In genomic region chr2:74571058-74571457, GRCh38 we compare ENCODE assay signal across 11 cellular contexts. TPM values are rescaled to one million over a fixed set of nuclear protein-coding genes. Genes with fewer than 3 reads are reported as not detected.
DNase-seq lines count a peak whose midpoint lies in the region; ATAC-seq and TF ChIP-seq lines count a peak whose summit lies in the region.
"Had no signal": no experiment of that assay in that cellular context is flagged by ENCODE, and none has a peak within 500 bp of the region (broad histone marks: within the 10 kb centered on the region; RNA-seq: fewer than 3 reads in every experiment).

No MANE protein-coding gene starts in this region.

- CTCF ChIA-PET in SK-N-SH (lab: Yijun Ruan, JAX) = interaction anchor here (1.0 to 1.1 kb wide), 2 partner anchors 18 to 27 kb away, joined by 3 read pairs; no protein-coding TSS in a partner anchor

- no peak for DNase-seq in HL-60 (ENCODE audit: low read depth in 1 of 2, low spot score in 1 of 2)
- DNase-seq in caudate nucleus (lab: John Stamatoyannopoulos, UW) = no peak
- DNase-seq in activated CD4-positive, CD25-positive, alpha-beta regulatory T cell (lab: John Stamatoyannopoulos, UW) = no peak
- DNase-seq in pons (ENCODE audit: low spot score) = no peak
- no peak for DNase-seq in SK-N-SH
- DNase-seq: Caco-2, GOT3, NCI-H1694 had no signal

- H3K9me2 ChIP-seq in DOHH2 (replicated peaks; ENCODE audit: control insufficient read depth, low read length) = no peaks in the 10 kb centered on the region
- no peaks in the 10 kb centered on the region for H3K9me2 ChIP-seq in SK-N-SH

- H4K20me1 ChIP-seq in DOHH2 (ENCODE audit: control insufficient read depth, insufficient read depth, low read depth, low read length) (no peaks in the 10 kb centered on the region), SK-N-SH (ENCODE audit: insufficient read depth) (no peaks in the 10 kb centered on the region)

- peaks cover 11% of the 10 kb centered on the region; the same call in 1 of the 2 replicates for H3F3A ChIP-seq in DOHH2 (ENCODE audit: control insufficient read depth, insufficient read depth)
- peaks cover 56% of the 10 kb centered on the region for H3F3A ChIP-seq in SK-N-SH (replicated peaks; ENCODE audit: insufficient read depth)

- H3K9ac ChIP-seq in SK-N-SH = no peak overlapping the region

- H3K9me3 ChIP-seq in DOHH2 (ENCODE audit: control insufficient read depth, insufficient read depth, low read length) (no peaks in the 10 kb centered on the region), SK-N-SH (no peaks in the 10 kb centered on the region)
- H3K9me3 ChIP-seq: Caco-2 had no signal

- H3K79me2 ChIP-seq in DOHH2 (ENCODE audit: control insufficient read depth, low read length) = no peaks in the 10 kb centered on the region
- H3K79me2 ChIP-seq in SK-N-SH (ENCODE audit: insufficient read depth) = no peaks in the 10 kb centered on the region

- no peak for TF ChIP-seq EP300 in SK-N-SH (IDR thresholded peaks at IDR 0.05; ENCODE audit: borderline replicate concordance in 1 of 2, low read depth in 1 of 2, low read length in 1 of 2)

- 94% methylated on average over 1 of the region's 1 CpG for WGBS in SK-N-SH (ENCODE audit: low lambda C conversion rate)

- ATAC-seq in GM18867 (IDR thresholded peaks at IDR 0.05; ENCODE audit: unreplicated experiment) = peak; percentile 74
- ATAC-seq in HG02642 (IDR thresholded peaks at IDR 0.05; ENCODE audit: poor library complexity, unreplicated experiment) = peak; percentile 71

- no peaks in the 10 kb centered on the region; the same call in 1 of the 2 replicates for H3K27me3 ChIP-seq in DOHH2 (ENCODE audit: control insufficient read depth, low read length)
- H3K27me3 ChIP-seq in HL-60 (ENCODE audit: insufficient read depth, poor library complexity, severe bottlenecking) = no peaks in the 10 kb centered on the region
- H3K27me3 ChIP-seq in SK-N-SH (ENCODE audit: insufficient read depth) = no peaks in the 10 kb centered on the region

- peak overlapping the region; percentile 13; the same call in 1 of the 2 replicates for H3K27ac ChIP-seq in DOHH2 (ENCODE audit: low read depth, low read length)
- peak overlapping the region; percentile 43 for H3K27ac ChIP-seq in HL-60 (replicated peaks)
- no peak overlapping the region for H3K27ac ChIP-seq in caudate nucleus (ENCODE audit: low read depth, low read length)
- no peak overlapping the region for H3K27ac ChIP-seq in SK-N-SH (ENCODE audit: low read depth in 2 of 2, low read length in 1 of 2)

- no peak overlapping the region for H2AFZ ChIP-seq in SK-N-SH (ENCODE audit: low read depth)

- no peak for TF ChIP-seq RAD21 in SK-N-SH (IDR thresholded peaks at IDR 0.05; ENCODE audit: low read length)

- H3K4me2 ChIP-seq in DOHH2 (ENCODE audit: low read length) (peak overlapping the region; percentile 49), SK-N-SH (no peak overlapping the region)

- POLR2A ChIA-PET in SK-N-SH (lab: Yijun Ruan, JAX) = no interaction called here

- H3K36me3 ChIP-seq in DOHH2 (ENCODE audit: control insufficient read depth, low read length) = no peaks in the 10 kb centered on the region
- H3K36me3 ChIP-seq in SK-N-SH (replicated peaks in 1 of 2; ENCODE audit: control insufficient read depth in 1 of 2, insufficient read depth in 2 of 2, low read length in 1 of 2) = no peaks in the 10 kb centered on the region

- H3K4me3 ChIP-seq in DOHH2 (ENCODE audit: low read length) = peak overlapping the region; percentile 17; the same call in 1 of the 2 replicates
- H3K4me3 ChIP-seq in HL-60 (replicated peaks; ENCODE audit: insufficient read depth, low read length) = no peak overlapping the region
- H3K4me3 ChIP-seq in SK-N-SH (ENCODE audit: low read depth in 2 of 2, low read length in 1 of 2) = no peak overlapping the region

- peaks cover 43% of the 10 kb centered on the region for H3K4me1 ChIP-seq in DOHH2 (ENCODE audit: control insufficient read depth, low read length)
- H3K4me1 ChIP-seq in SK-N-SH (ENCODE audit: control insufficient read depth in 1 of 2, insufficient read depth in 2 of 2, low read depth in 1 of 2, low read length in 1 of 2) = peaks cover 5 to 28% of the 10 kb centered on the region in 2 experiments; a peak in 3 of 4 replicates
- H3K4me1 ChIP-seq: Caco-2 had no signal

- TF ChIP-seq CTCF in DOHH2 (IDR thresholded peaks at IDR 0.05; ENCODE audit: low read depth, low read length, poor library complexity, severe bottlenecking) (no peak), HL-60 (IDR thresholded peaks at IDR 0.05; ENCODE audit: insufficient read depth, low read length) (no peak), SK-N-SH (IDR thresholded peaks at IDR 0.05) (no peak)

TF ChIP-seq in SK-N-SH, 30 proteins besides CTCF, POLR2A, EP300 and RAD21 (continues in another document):
- TF ChIP-seq RCOR1 (IDR thresholded peaks at IDR 0.05; ENCODE audit: low read length) = no peak
- TF ChIP-seq MXI1 (IDR thresholded peaks at IDR 0.05; ENCODE audit: low read depth, low read length) = no peak
- no peak for TF ChIP-seq FOSL2 (IDR thresholded peaks at IDR 0.05; ENCODE audit: borderline replicate concordance, low read depth)
- no peak for TF ChIP-seq FOXJ3 (CRISPR knock-in tag; IDR thresholded peaks at IDR 0.05)
- TF ChIP-seq, protein P1, sequence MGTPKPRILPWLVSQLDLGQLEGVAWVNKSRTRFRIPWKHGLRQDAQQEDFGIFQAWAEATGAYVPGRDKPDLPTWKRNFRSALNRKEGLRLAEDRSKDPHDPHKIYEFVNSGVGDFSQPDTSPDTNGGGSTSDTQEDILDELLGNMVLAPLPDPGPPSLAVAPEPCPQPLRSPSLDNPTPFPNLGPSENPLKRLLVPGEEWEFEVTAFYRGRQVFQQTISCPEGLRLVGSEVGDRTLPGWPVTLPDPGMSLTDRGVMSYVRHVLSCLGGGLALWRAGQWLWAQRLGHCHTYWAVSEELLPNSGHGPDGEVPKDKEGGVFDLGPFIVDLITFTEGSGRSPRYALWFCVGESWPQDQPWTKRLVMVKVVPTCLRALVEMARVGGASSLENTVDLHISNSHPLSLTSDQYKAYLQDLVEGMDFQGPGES (IDR thresholded peaks at IDR 0.05; ENCODE audit: low read depth, low read length) = no peak
- no peak for TF ChIP-seq POLR2AphosphoS5 (IDR thresholded peaks at IDR 0.05; ENCODE audit: low read depth, low read length)
- TF ChIP-seq SMC3 (IDR thresholded peaks at IDR 0.05; ENCODE audit: low read depth, low read length) = no peak
- TF ChIP-seq, protein P2, sequence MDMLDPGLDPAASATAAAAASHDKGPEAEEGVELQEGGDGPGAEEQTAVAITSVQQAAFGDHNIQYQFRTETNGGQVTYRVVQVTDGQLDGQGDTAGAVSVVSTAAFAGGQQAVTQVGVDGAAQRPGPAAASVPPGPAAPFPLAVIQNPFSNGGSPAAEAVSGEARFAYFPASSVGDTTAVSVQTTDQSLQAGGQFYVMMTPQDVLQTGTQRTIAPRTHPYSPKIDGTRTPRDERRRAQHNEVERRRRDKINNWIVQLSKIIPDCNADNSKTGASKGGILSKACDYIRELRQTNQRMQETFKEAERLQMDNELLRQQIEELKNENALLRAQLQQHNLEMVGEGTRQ (IDR thresholded peaks at IDR 0.05; ENCODE audit: borderline replicate concordance, low read depth, low read length) = no peak
- TF ChIP-seq TEAD4 (IDR thresholded peaks at IDR 0.05; ENCODE audit: borderline replicate concordance, insufficient read depth) = no peak
- no peak for TF ChIP-seq NRF1 (IDR thresholded peaks at IDR 0.05; ENCODE audit: low read depth, low read length)
- TF ChIP-seq ELF1 (IDR thresholded peaks at IDR 0.05) = no peak
- no peak for TF ChIP-seq ZBTB33 (IDR thresholded peaks at IDR 0.05; ENCODE audit: borderline replicate concordance, low read depth)
- TF ChIP-seq TCF12 (IDR thresholded peaks at IDR 0.05) = no peak
- TF ChIP-seq, protein P3, sequence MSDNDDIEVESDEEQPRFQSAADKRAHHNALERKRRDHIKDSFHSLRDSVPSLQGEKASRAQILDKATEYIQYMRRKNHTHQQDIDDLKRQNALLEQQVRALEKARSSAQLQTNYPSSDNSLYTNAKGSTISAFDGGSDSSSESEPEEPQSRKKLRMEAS (IDR thresholded peaks at IDR 0.05; ENCODE audit: low read depth) = no peak
- TF ChIP-seq RFX5 (IDR thresholded peaks at IDR 0.05; ENCODE audit: low read length) = no peak
- TF ChIP-seq NFIC (IDR thresholded peaks at IDR 0.05; ENCODE audit: borderline replicate concordance) = no peak
- TF ChIP-seq MEF2A (IDR thresholded peaks at IDR 0.05; ENCODE audit: borderline replicate concordance, low read depth) = no peak

RNA-seq across cellular contexts. Expression of gene DOK1, which starts 16.5 kb away (rescaled TPM):
- polyA plus RNA-seq in SK-N-SH (2012; rRNA removed) = 25.3 and 28.1 TPM in 2 replicates
- 17.3 and 21.5 TPM in 2 replicates for polyA plus RNA-seq in SK-N-SH (2012; cell fraction: cytosol; rRNA removed)
- polyA plus RNA-seq in SK-N-SH (2012; cell fraction: nucleus; rRNA removed) = 34.7 and 50.7 TPM in 2 replicates

RNA-seq across cellular contexts. Expression of gene LOXL3, which starts 17.3 kb away (rescaled TPM):
- 47.9 and 59.3 TPM in 2 replicates for polyA plus RNA-seq in SK-N-SH (2012; rRNA removed)
- polyA plus RNA-seq in SK-N-SH (2012; cell fraction: cytosol; rRNA removed) = 20.3 and 30.5 TPM in 2 replicates
- polyA plus RNA-seq in SK-N-SH (2012; cell fraction: nucleus; rRNA removed) = 140 and 159 TPM in 2 replicates

RNA-seq across cellular contexts. Expression of gene HTRA2, which starts 41.3 kb away (rescaled TPM):
- 55.7 and 60.4 TPM in 2 replicates for polyA plus RNA-seq in SK-N-SH (2012; rRNA removed)
- 30.4 and 45.8 TPM in 2 replicates for polyA plus RNA-seq in SK-N-SH (2012; cell fraction: cytosol; rRNA removed)
- 55.7 and 62.3 TPM in 2 replicates for polyA plus RNA-seq in SK-N-SH (2012; cell fraction: nucleus; rRNA removed)

RNA-seq across cellular contexts. Expression of gene AUP1, which starts 41.6 kb away (rescaled TPM):
- 118 and 151 TPM in 2 replicates for polyA plus RNA-seq in SK-N-SH (2012; rRNA removed)
- polyA plus RNA-seq in SK-N-SH (2012; cell fraction: cytosol; rRNA removed) = 54.6 and 78.6 TPM in 2 replicates
- 643 and 686 TPM in 2 replicates for polyA plus RNA-seq in SK-N-SH (2012; cell fraction: nucleus; rRNA removed)

RNA-seq across cellular contexts. Expression of gene DQX1, which starts 45.0 kb away (rescaled TPM):
- polyA plus RNA-seq in SK-N-SH (2012; rRNA removed) = 1.6 and 1.8 TPM in 2 replicates
- polyA plus RNA-seq in SK-N-SH (2012; cell fraction: cytosol; rRNA removed) = 0.26 and 0.31 TPM in 2 replicates
- polyA plus RNA-seq in SK-N-SH (2012; cell fraction: nucleus; rRNA removed) = 13.2 and 13.8 TPM in 2 replicates

Comparison
In these comparisons a context has a peak if more than half of its experiments do, and no peak if none do; other contexts are left out.
1. H3K27ac ChIP-seq: peak in DOHH2 (single experiment) and HL-60 (single experiment); none in caudate nucleus (single experiment) and SK-N-SH (0 of 2).